In genomic region chr19:45667620-45668341, GRCh38 we compare ENCODE assay signal across 8 cellular contexts. TPM values are rescaled to one million over a fixed set of nuclear protein-coding genes. Genes with fewer than 3 reads are reported as not detected.
A peak's percentile ranks its signal among the peaks of the same experiment; 100 is the strongest.
DNase-seq lines count a peak whose midpoint lies in the region; ATAC-seq and TF ChIP-seq lines count a peak whose summit lies in the region.

A gene with protein sequence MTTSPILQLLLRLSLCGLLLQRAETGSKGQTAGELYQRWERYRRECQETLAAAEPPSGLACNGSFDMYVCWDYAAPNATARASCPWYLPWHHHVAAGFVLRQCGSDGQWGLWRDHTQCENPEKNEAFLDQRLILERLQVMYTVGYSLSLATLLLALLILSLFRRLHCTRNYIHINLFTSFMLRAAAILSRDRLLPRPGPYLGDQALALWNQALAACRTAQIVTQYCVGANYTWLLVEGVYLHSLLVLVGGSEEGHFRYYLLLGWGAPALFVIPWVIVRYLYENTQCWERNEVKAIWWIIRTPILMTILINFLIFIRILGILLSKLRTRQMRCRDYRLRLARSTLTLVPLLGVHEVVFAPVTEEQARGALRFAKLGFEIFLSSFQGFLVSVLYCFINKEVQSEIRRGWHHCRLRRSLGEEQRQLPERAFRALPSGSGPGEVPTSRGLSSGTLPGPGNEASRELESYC (plus strand): TSS chr19:45668221. CDS start chr19:45669521, 1,300 bp downstream.

- TF ChIP-seq POLR2A in GM15510 (IDR thresholded peaks at IDR 0.05; ENCODE audit: borderline replicate concordance, extremely low read depth, insufficient read length) (peak; percentile 69), NB4 (IDR thresholded peaks at IDR 0.05; ENCODE audit: extremely low read depth, insufficient read length) (no peak)

- H3K27ac ChIP-seq in ectodermal cell (ENCODE audit: insufficient read depth, low read depth, low read length, poor library complexity, severe bottlenecking) (no peak within 1 kb of the TSS), mucosa of rectum (ENCODE audit: low read depth in 2 of 2, low read length in 2 of 2) (peak within 1 kb of the TSS; percentile 51 to 76), stomach smooth muscle (ENCODE audit: low read length) (no peak within 1 kb of the TSS)

- TF ChIP-seq CTCF in NB4 (IDR thresholded peaks at IDR 0.05; ENCODE audit: low read depth, low read length) = no peak

- H3K4me3 ChIP-seq in NB4 (ENCODE audit: low read depth, low read length) (peak within 1 kb of the TSS; percentile 54), ectodermal cell (ENCODE audit: insufficient read depth, low read depth, low read length) (peak within 1 kb of the TSS; percentile 19), mucosa of rectum (ENCODE audit: low read length in 2 of 2) (peak within 1 kb of the TSS; percentile 72 to 86), stomach smooth muscle (ENCODE audit: low read length in 2 of 2) (peak within 1 kb of the TSS; percentile 48 to 57)

- H3K4me1 ChIP-seq in ectodermal cell (ENCODE audit: control insufficient read depth, insufficient read depth, low read length) = peaks cover 16% of the 10 kb centered on the region
- peaks cover 15 to 28% of the 10 kb centered on the region in 2 donors for H3K4me1 ChIP-seq in mucosa of rectum (ENCODE audit: control insufficient read depth in 2 of 2, insufficient read depth in 2 of 2, low read length in 2 of 2)
- peaks cover 14% of the 10 kb centered on the region for H3K4me1 ChIP-seq in stomach smooth muscle (ENCODE audit: control insufficient read depth, insufficient read depth, low read length)

- H3K9me3 ChIP-seq in ectodermal cell (ENCODE audit: control insufficient read depth, low read length) (no peaks in the 10 kb centered on the region), mucosa of rectum (ENCODE audit: control insufficient read depth in 2 of 2, low read length in 2 of 2) (no peaks in the 10 kb centered on the region), stomach smooth muscle (ENCODE audit: control insufficient read depth in 2 of 2, low read length in 2 of 2) (no peaks in the 10 kb centered on the region)

- no peak for ATAC-seq in HG03571 (IDR thresholded peaks at IDR 0.05; ENCODE audit: unreplicated experiment)

- H3K9ac ChIP-seq in mucosa of rectum (ENCODE audit: low read depth in 1 of 2, low read length in 2 of 2) = peak within 1 kb of the TSS; percentile 66 to 68
- peak within 1 kb of the TSS in 1 of 2 donors; percentile 9 for H3K9ac ChIP-seq in stomach smooth muscle (ENCODE audit: low read length in 2 of 2)

- H3K36me3 ChIP-seq in ectodermal cell (ENCODE audit: control insufficient read depth, insufficient read depth, low read length) (no peaks in the 10 kb centered on the region), mucosa of rectum (ENCODE audit: control insufficient read depth in 2 of 2, insufficient read depth in 2 of 2, low read length in 2 of 2) (no peaks in the 10 kb centered on the region), stomach smooth muscle (ENCODE audit: control insufficient read depth in 2 of 2, insufficient read depth in 2 of 2, low read length in 2 of 2) (no peaks in the 10 kb centered on the region)

- DNase-seq in NB4 (ENCODE audit: low read depth) (peak; percentile 49), cerebellar nuclear complex (lab: John Stamatoyannopoulos, UW) (no peak)
- peak; percentile 44 to 54 for DNase-seq in activated CD4-positive, alpha-beta T cell treated with anti-CD3 and anti-CD28 coated beads for 4 hours

- H3K27me3 ChIP-seq in ectodermal cell (ENCODE audit: control insufficient read depth, insufficient read depth, low read length, poor library complexity, severe bottlenecking) (peaks cover 55% of the 10 kb centered on the region), mucosa of rectum (ENCODE audit: control insufficient read depth in 2 of 2, insufficient read depth in 2 of 2, low read length in 2 of 2) (peaks cover 2 to 5% of the 10 kb centered on the region in 2 donors), stomach smooth muscle (ENCODE audit: control insufficient read depth in 1 of 2, insufficient read depth in 2 of 2, low read length in 2 of 2) (peaks cover 51 to 53% of the 10 kb centered on the region in 2 donors)

- 19 to 20% methylated on average over 15 of the region's 15 CpGs for WGBS in ectodermal cell, 2 experiments

RNA-seq across cellular contexts. Expression of the gene that starts here (rescaled TPM):
- polyA plus RNA-seq in ectodermal cell (2013, experiment 1 of 4) = not detected
- polyA plus RNA-seq in ectodermal cell (2013, experiment 2 of 4) = 0.09 TPM
- polyA plus RNA-seq in ectodermal cell (2013, experiment 3 of 4) = 0.32 TPM
- 0.24 TPM for polyA plus RNA-seq in ectodermal cell (2013, experiment 4 of 4)

Comparison
In these comparisons a context has a peak if more than half of its experiments do, and no peak if none do; other contexts are left out.
1. DNase-seq: peak in NB4 (single experiment) and activated CD4-positive, alpha-beta T cell treated with anti-CD3 and anti-CD28 coated beads for 4 hours (2 of 2); none in cerebellar nuclear complex (0 of 2).
2. H3K4me3 ChIP-seq: peak in every context shown above with its lines; median percentile 79 in mucosa of rectum; 54 in NB4; 52 in stomach smooth muscle; 19 in ectodermal cell.
3. H3K27ac ChIP-seq: peak in mucosa of rectum (2 of 2); none in ectodermal cell (single experiment) and stomach smooth muscle (single experiment).